In genomic region chr12:1795221-1795784, GRCh38 we compare ENCODE assay signal across 10 cellular contexts. TPM values are rescaled to one million over a fixed set of nuclear protein-coding genes. Genes with fewer than 3 reads are reported as not detected.
DNase-seq lines count a peak whose midpoint lies in the region; ATAC-seq, FAIRE-seq and TF ChIP-seq lines count a peak whose summit lies in the region.
"Had no signal": no experiment of that assay in that cellular context is flagged by ENCODE, and none has a peak within 500 bp of the region (broad histone marks: within the 10 kb centered on the region; RNA-seq: fewer than 3 reads in every experiment).

No MANE protein-coding gene starts in this region.

- dilution Hi-C loops in keratinocyte (cut with MboI; ENCODE audit: extremely low pct_ligation_motif_present, low sequenced_read_pairs) = no loop called here

- no peak for FAIRE-seq in keratinocyte (lab: Jason Lieb, UNC)

- H3K27ac Mint-ChIP-seq in activated CD4-positive, alpha-beta T cell treated with anti-CD3 and anti-CD28 coated beads, Interleukin-2, amount 10 ng/mL, durations not matched to agents 24 days and 14 days = peak overlapping the region; percentile 78

- no peaks in the 10 kb centered on the region for H3K9me3 ChIP-seq in WERI-Rb-1 (ENCODE audit: severe bottlenecking)
- H3K9me3 ChIP-seq in keratinocyte (ENCODE audit: control insufficient read depth, low read depth, low read length) = no peaks in the 10 kb centered on the region
- no peaks in the 10 kb centered on the region for H3K9me3 ChIP-seq in stomach

- no peaks in the 10 kb centered on the region for H3K79me2 ChIP-seq in keratinocyte (ENCODE audit: control insufficient read depth, insufficient read depth, low read length)

- H2AFZ ChIP-seq in keratinocyte (ENCODE audit: control insufficient read depth, low read length) = peak overlapping the region; percentile 1

- no peak for TF ChIP-seq POLR2A in stomach (IDR thresholded peaks at IDR 0.05)

- no peaks in the 10 kb centered on the region for H3K27me3 ChIP-seq in WERI-Rb-1 (ENCODE audit: insufficient read depth, low read depth, severe bottlenecking)
- no peaks in the 10 kb centered on the region for H3K27me3 ChIP-seq in keratinocyte (ENCODE audit: control insufficient read depth, extremely low read depth, insufficient read depth, low read length)
- H3K27me3 ChIP-seq in stomach = no peaks in the 10 kb centered on the region

- peak overlapping the region; percentile 69 for H3K4me3 Mint-ChIP-seq in activated CD4-positive, alpha-beta T cell treated with anti-CD3 and anti-CD28 coated beads, Interleukin-2, amount 10 ng/mL, durations not matched to agents 24 days and 14 days

- no peak for DNase-seq in activated CD4-positive, alpha-beta T cell treated with anti-CD3 and anti-CD28 coated beads, Interleukin-2, amount 10 ng/mL, durations not matched to agents 24 days and 14 days
- no peak for DNase-seq in activated CD4-positive, alpha-beta T cell treated with anti-CD3 and anti-CD28 coated beads, Interleukin-2, amount 50 U/mL, for 4 hours
- DNase-seq in WERI-Rb-1 = peak; percentile 40
- no peak for DNase-seq in keratinocyte (ENCODE audit: low read depth, low spot score)
- DNase-seq in stomach = no peak
- no peak for DNase-seq in hepatic stellate cell (ENCODE audit: low spot score)

- H3K27ac ChIP-seq in WERI-Rb-1 (peak overlapping the region; percentile 48; the same call in 1 of the 2 replicates), keratinocyte (ENCODE audit: control insufficient read depth, insufficient read depth, low read length) (no peak overlapping the region), stomach (peak overlapping the region in 4 of 5 donors; percentile 46 to 92 (median 89))

- WGBS in stomach, 5 donors = 43 to 63% (median 47%) methylated on average over 15 to 19 of the region's 19 CpGs

- H3K9me1 ChIP-seq in keratinocyte (ENCODE audit: control insufficient read depth, extremely low read depth, insufficient read depth, low read length) = no peaks in the 10 kb centered on the region

- H3K4me1 ChIP-seq in keratinocyte (ENCODE audit: control insufficient read depth, extremely low read depth, insufficient read depth, low read length) (peaks cover 8% of the 10 kb centered on the region), stomach (peaks cover 19 to 45% (median 36%) of the 10 kb centered on the region in 4 donors)

- no peak for ATAC-seq in GM18511 (IDR thresholded peaks at IDR 0.05; ENCODE audit: unreplicated experiment)
- ATAC-seq in HG02798 (IDR thresholded peaks at IDR 0.05; ENCODE audit: poor library complexity, unreplicated experiment) = no peak

- peak overlapping the region; percentile 90 for H3K4me2 ChIP-seq in keratinocyte (ENCODE audit: control insufficient read depth, extremely low read depth, insufficient read depth, low read depth, low read length)

- H3K4me3 ChIP-seq in WERI-Rb-1 (ENCODE audit: low read depth, low read length) (peak overlapping the region; percentile 28), keratinocyte (ENCODE audit: control insufficient read depth in 2 of 3, extremely low read depth in 1 of 3, insufficient read depth in 2 of 3, low read depth in 1 of 3, low read length in 3 of 3) (no peak overlapping the region), stomach (peak overlapping the region in 3 of 4 donors; percentile 4 to 74 (median 58))

- H3K4me1 Mint-ChIP-seq in activated CD4-positive, alpha-beta T cell treated with anti-CD3 and anti-CD28 coated beads, Interleukin-2, amount 10 ng/mL, durations not matched to agents 24 days and 14 days = peaks cover 18% of the 10 kb centered on the region

- peaks cover under 1% of the 10 kb centered on the region for H4K20me1 ChIP-seq in keratinocyte (ENCODE audit: control insufficient read depth, extremely low read depth, insufficient read depth, low read length)

- TF ChIP-seq EP300 in stomach (IDR thresholded peaks at IDR 0.05) = no peak

- H3K9me3 Mint-ChIP-seq in activated CD4-positive, alpha-beta T cell treated with anti-CD3 and anti-CD28 coated beads, Interleukin-2, amount 10 ng/mL, durations not matched to agents 24 days and 14 days = no peaks in the 10 kb centered on the region

- H3K27me3 Mint-ChIP-seq in activated CD4-positive, alpha-beta T cell treated with anti-CD3 and anti-CD28 coated beads, Interleukin-2, amount 10 ng/mL, durations not matched to agents 24 days and 14 days = no peaks in the 10 kb centered on the region
- H3K27me3 Mint-ChIP-seq: activated naive CD8-positive, alpha-beta T cell had no signal

- no peaks in the 10 kb centered on the region for H3K36me3 ChIP-seq in WERI-Rb-1
- H3K36me3 ChIP-seq in keratinocyte (ENCODE audit: control insufficient read depth in 2 of 2, extremely low read depth in 1 of 2, insufficient read depth in 2 of 2, low read length in 2 of 2) = peaks cover 0 to 6% of the 10 kb centered on the region in 2 experiments
- H3K36me3 ChIP-seq in stomach = peaks cover 0 to 3% (median 0%) of the 10 kb centered on the region in 4 donors

- TF ChIP-seq CTCF in WERI-Rb-1 (IDR thresholded peaks at IDR 0.05; ENCODE audit: low read depth, low read length) = no peak
- no peak for TF ChIP-seq CTCF in keratinocyte (optimal IDR thresholded peaks at IDR 0.05 in 1 of 3, IDR thresholded peaks at IDR 0.05 in 1 of 3, conservative IDR thresholded peaks at IDR 0.05 in 1 of 3; ENCODE audit: extremely low read depth in 1 of 3, insufficient read depth in 2 of 3, low read length in 3 of 3)
- no peak for TF ChIP-seq CTCF in stomach (IDR thresholded peaks at IDR 0.05)

- intact Hi-C loops in activated CD4-positive, alpha-beta T cell treated with anti-CD3 and anti-CD28 coated beads, Interleukin-2, amount 10 ng/mL, durations not matched to agents 24 days and 14 days (cut with micrococcal nuclease) = loop anchor here (5.0 to 10.0 kb wide), 3 partner anchors 209 to 787 kb away; partner anchors contain the start of gene DCP1B
- intact Hi-C loops in stomach (cut with DNase I; ENCODE audit: low total_unique reads) = loop anchor here (5.0 to 10.0 kb wide), 2 partner anchors 142 to 239 kb away; no protein-coding TSS in a partner anchor

- no peaks in the 10 kb centered on the region for H3K36me3 Mint-ChIP-seq in activated CD4-positive, alpha-beta T cell treated with anti-CD3 and anti-CD28 coated beads, Interleukin-2, amount 10 ng/mL, durations not matched to agents 24 days and 14 days (ENCODE audit: low read depth)
- H3K36me3 Mint-ChIP-seq: activated naive CD8-positive, alpha-beta T cell had no signal

- no peak overlapping the region for H3K9ac ChIP-seq in keratinocyte (ENCODE audit: control insufficient read depth, extremely low read depth, insufficient read depth, low read length)

RNA-seq across cellular contexts. Expression of gene LRTM2, which starts 25.1 kb away (rescaled TPM):
- 0.05 and 0.16 TPM in 2 replicates for total RNA-seq in activated CD4-positive, alpha-beta T cell treated with anti-CD3 and anti-CD28 coated beads, Interleukin-2, amount 10 ng/mL, durations not matched to agents 24 days and 14 days
- polyA plus RNA-seq in keratinocyte (not detected in 3 replicates), stomach (under 1 TPM in 1 of 3 donors, not detected in 2; 0.03 TPM)
- polyA plus RNA-seq in keratinocyte (2011; ENCODE audit: low read depth) = not detected
- not detected in 2 replicates for polyA plus RNA-seq in keratinocyte (2011; cell fraction: cytosol; rRNA removed)
- not detected in 2 replicates for polyA plus RNA-seq in keratinocyte (2011; cell fraction: nucleus; rRNA removed)
- polyA plus RNA-seq in keratinocyte (2012; ENCODE audit: low replicate concordance) = not detected in 2 replicates
- polyA minus RNA-seq in keratinocyte = not detected in 3 replicates
- not detected for polyA minus RNA-seq in keratinocyte (2011; cell fraction: cytosol; rRNA and poly(A)+ RNA removed)
- polyA minus RNA-seq in keratinocyte (2011; cell fraction: nucleus; rRNA and poly(A)+ RNA removed) = not detected in 2 replicates
- total RNA-seq in stomach = not detected
- total RNA-seq: glomerular endothelial cell had no signal

Comparison
In these comparisons a context has a peak if more than half of its experiments do, and no peak if none do; other contexts are left out.
1. H3K4me3 ChIP-seq: peak in WERI-Rb-1 (single experiment) and stomach (3 of 4); none in keratinocyte (0 of 3).